19 cellular contexts compared by ENCODE assay signal in the genomic region with DNA sequence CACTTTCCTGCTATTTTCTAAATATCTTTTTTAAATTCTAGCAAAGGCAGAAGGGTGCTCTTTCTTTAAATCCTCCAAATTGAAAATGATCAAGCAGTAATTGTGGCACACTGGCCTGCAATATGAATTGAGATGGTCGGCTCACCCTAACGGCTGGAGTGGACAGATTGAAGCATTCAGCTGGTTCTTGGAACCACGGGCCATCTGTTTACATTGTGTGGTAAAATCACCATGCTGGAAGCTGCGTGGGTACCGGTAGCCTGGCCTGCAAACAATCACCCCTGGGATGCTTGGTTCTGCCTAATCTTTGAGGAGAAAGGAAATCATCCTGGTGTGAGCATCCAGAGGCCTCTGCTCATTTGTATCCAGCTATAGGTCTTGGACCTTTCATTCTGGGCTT.
"Had no signal": no experiment of that assay in that cellular context is flagged by ENCODE, and none has a peak within 500 bp of the region (broad histone marks: within the 10 kb centered on the region; RNA-seq: fewer than 3 reads in every experiment).

No MANE protein-coding gene starts in this region.

- H3K4me1 ChIP-seq: body of pancreas, foreskin keratinocyte, lower lobe of right lung, transverse colon, uterus had no signal

- H3K27me3 Mint-ChIP-seq: activated CD4-positive, alpha-beta T cell treated with anti-CD3 and anti-CD28 coated beads, Interleukin-2, amount 10 ng/mL, durations not matched to agents 7 days and 5 days had no signal

- H3K4me3 ChIP-seq: body of pancreas, dorsolateral prefrontal cortex, lower lobe of right lung, suprapubic skin, transverse colon, uterus had no signal

- H3K9me3 Mint-ChIP-seq: activated CD4-positive, alpha-beta T cell treated with anti-CD3 and anti-CD28 coated beads, Interleukin-2, amount 10 ng/mL, durations not matched to agents 7 days and 5 days; activated T-cell treated with anti-CD3 and anti-CD28 coated beads, Interleukin-2, amount 50 U/mL, for 24 hours; activated T-helper 2 cell treated with anti-CD3 and anti-CD28 coated beads, Interferon-gamma antibody, Interleukin-2, Interleukin-4, amounts not matched to agents 10 μg/mL and 5 μg/mL and 100 μg/mL, durations not matched to agents 14 hours and 24 hours and 36 hours; natural killer cell had no signal

- DNase-seq: activated CD4-positive, alpha-beta T cell treated with anti-CD3 and anti-CD28 coated beads, Interleukin-2, amount 10 ng/mL, durations not matched to agents 7 days and 5 days; activated CD8-positive, alpha-beta T cell treated with anti-CD3 and anti-CD28 coated beads, Interleukin-2, amount 10 ng/mL, durations not matched to agents 7 days and 5 days; activated naive CD4-positive, alpha-beta T cell treated with Interleukin-2 at 50 U/mL for 16 hours; activated T-cell treated with anti-CD3 and anti-CD28 coated beads, Interleukin-2, amount 50 U/mL, for 24 hours; body of pancreas; foreskin keratinocyte; hypothalamus; islet precursor cell; left colon; lower lobe of right lung; natural killer cell; stimulated activated CD4-positive, alpha-beta T cell treated with anti-CD3 and anti-CD28 coated beads, Interleukin-4, amount 100 ng/mL, for 1 hour; stimulated activated naive CD8-positive, alpha-beta T cell treated with anti-CD3 and anti-CD28 coated beads, Interleukin-15, amount 100 ng/mL, for 72 hours; transverse colon; uterus had no signal

- H3K36me3 ChIP-seq: lower lobe of right lung, suprapubic skin, transverse colon, uterus had no signal

- H3K27ac Mint-ChIP-seq: activated CD4-positive, alpha-beta T cell treated with anti-CD3 and anti-CD28 coated beads, Interleukin-2, amount 10 ng/mL, durations not matched to agents 7 days and 5 days; activated CD8-positive, alpha-beta T cell treated with anti-CD3 and anti-CD28 coated beads, Interleukin-2, amount 10 ng/mL, durations not matched to agents 7 days and 5 days; activated T-cell treated with anti-CD3 and anti-CD28 coated beads, Interleukin-2, amount 50 U/mL, for 24 hours; activated T-helper 2 cell treated with anti-CD3 and anti-CD28 coated beads, Interferon-gamma antibody, Interleukin-2, Interleukin-4, amounts not matched to agents 10 μg/mL and 5 μg/mL and 100 μg/mL, durations not matched to agents 14 hours and 24 hours and 36 hours; natural killer cell; stimulated activated naive CD8-positive, alpha-beta T cell treated with anti-CD3 and anti-CD28 coated beads, Interleukin-15, amount 100 ng/mL, for 72 hours had no signal

- H3K27ac ChIP-seq: body of pancreas, foreskin keratinocyte, lower lobe of right lung, suprapubic skin, transverse colon, uterus had no signal

- H3K36me3 Mint-ChIP-seq: natural killer cell had no signal

- H3K4me1 Mint-ChIP-seq: stimulated activated naive CD8-positive, alpha-beta T cell treated with anti-CD3 and anti-CD28 coated beads, Interleukin-15, amount 100 ng/mL, for 72 hours had no signal

- ATAC-seq: activated CD8-positive, alpha-beta T cell treated with anti-CD3 and anti-CD28 coated beads, Interleukin-2, amount 10 ng/mL, durations not matched to agents 7 days and 5 days; body of pancreas; foreskin keratinocyte; left colon; lower lobe of right lung; natural killer cell; stimulated activated naive CD8-positive, alpha-beta T cell treated with anti-CD3 and anti-CD28 coated beads, Interleukin-15, amount 100 ng/mL, for 72 hours had no signal

- H3K4me3 Mint-ChIP-seq: activated CD4-positive, alpha-beta T cell treated with anti-CD3 and anti-CD28 coated beads, Interleukin-2, amount 10 ng/mL, durations not matched to agents 7 days and 5 days; activated CD8-positive, alpha-beta T cell treated with anti-CD3 and anti-CD28 coated beads, Interleukin-2, amount 10 ng/mL, durations not matched to agents 7 days and 5 days; activated T-cell treated with anti-CD3 and anti-CD28 coated beads, Interleukin-2, amount 50 U/mL, for 24 hours; natural killer cell; stimulated activated naive CD8-positive, alpha-beta T cell treated with anti-CD3 and anti-CD28 coated beads, Interleukin-15, amount 100 ng/mL, for 72 hours had no signal

- H3K9me3 ChIP-seq: body of pancreas, lower lobe of right lung, suprapubic skin, uterus had no signal

- FAIRE-seq: colon had no signal

- H3K27me3 ChIP-seq: body of pancreas, dorsolateral prefrontal cortex, foreskin keratinocyte, suprapubic skin, transverse colon, uterus had no signal
